In the genomic region with DNA sequence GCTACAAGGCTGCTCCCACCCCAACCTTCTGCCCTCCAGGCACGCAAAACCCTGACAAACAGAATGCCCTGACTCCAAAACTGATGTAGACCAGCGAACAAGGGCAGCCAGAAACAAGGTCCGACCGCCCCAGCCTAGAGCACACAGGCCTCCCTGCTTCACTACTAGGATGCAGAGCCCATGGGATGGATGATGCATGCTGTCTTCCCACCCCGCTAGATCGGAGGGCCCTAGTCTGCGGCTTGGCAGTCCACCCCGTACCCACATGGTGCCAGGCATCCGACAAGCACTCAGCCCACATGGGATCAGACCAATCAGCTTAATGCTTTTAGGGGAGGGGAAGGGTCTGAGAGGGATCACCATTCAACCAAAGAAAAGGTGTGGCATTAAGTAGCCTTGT, we compare ENCODE assay signal across 8 cellular contexts. TPM values are rescaled to one million over a fixed set of nuclear protein-coding genes. Genes with fewer than 3 reads are reported as not detected.
DNase-seq lines count a peak whose midpoint lies in the region; ATAC-seq, FAIRE-seq and TF ChIP-seq lines count a peak whose summit lies in the region.

No MANE protein-coding gene starts in this region.

- peaks cover 0 to 61% (median 52%) of the 10 kb centered on the region in 4 donors for H3K4me1 ChIP-seq in sigmoid colon

- no peaks in the 10 kb centered on the region for H3K36me3 Mint-ChIP-seq in T-helper 17 cell (ENCODE audit: low read depth)

- no peaks in the 10 kb centered on the region for H3K36me3 ChIP-seq in sigmoid colon

- H3K27ac Mint-ChIP-seq in T-helper 17 cell, result peak overlapping the region; percentile 63

- peak overlapping the region; percentile 80 to 91 (median 86) for H3K27ac ChIP-seq in sigmoid colon

- no peak for TF ChIP-seq EP300 in sigmoid colon (IDR thresholded peaks at IDR 0.05)

- TF ChIP-seq CTCF in fibroblast of mammary gland (conservative IDR thresholded peaks at IDR 0.05; ENCODE audit: control insufficient read depth, insufficient read depth, low read depth, low read length) (no peak), sigmoid colon (IDR thresholded peaks at IDR 0.05) (no peak)

- no peaks in the 10 kb centered on the region for H3K27me3 Mint-ChIP-seq in T-helper 17 cell

- TF ChIP-seq POLR2A in GM12892 (IDR thresholded peaks at IDR 0.05; ENCODE audit: low read depth, low read length) (no peak), sigmoid colon (IDR thresholded peaks at IDR 0.05) (no peak)

- no peak for ATAC-seq in T-helper 17 cell
- ATAC-seq in GM18520 (IDR thresholded peaks at IDR 0.05; ENCODE audit: unreplicated experiment), result no peak

- H3K4me3 ChIP-seq in fibroblast of mammary gland (ENCODE audit: control insufficient read depth, low read depth, low read length) (peak overlapping the region; percentile 78), sigmoid colon (peak overlapping the region in 3 of 4 donors; percentile 68 to 86 (median 81))

- intact Hi-C loops in sigmoid colon (cut with DNase I), result loop anchor here (2.0 to 5.0 kb wide), 2 partner anchors 71 to 134 kb away; a partner anchor contains a TSS

- peak; percentile 67 for FAIRE-seq in GM12892 (lab: Jason Lieb, UNC)

- DNase-seq in GM12892 (ENCODE audit: insufficient read length), result no peak
- DNase-seq in T-helper 17 cell, result no peak
- peak; percentile 51 for DNase-seq in fibroblast of mammary gland (ENCODE audit: low read depth)
- no peak for DNase-seq in sigmoid colon
- DNase-seq in NCI-H345 (lab: John Stamatoyannopoulos, UW), result no peak
- no peak for DNase-seq in DMS 273 (lab: John Stamatoyannopoulos, UW; ENCODE audit: unreplicated experiment)
- DNase-seq in NOMO-1 treated with DMSO at 0.1 percent for 48 hours (lab: John Stamatoyannopoulos, UW; ENCODE audit: unreplicated experiment), result no peak

- 86 to 88% methylated on average over 9 of the region's 9 CpGs for WGBS in sigmoid colon, 2 donors

- H3K4me3 Mint-ChIP-seq in T-helper 17 cell, result peak overlapping the region; percentile 87

- no peaks in the 10 kb centered on the region for H3K9me3 ChIP-seq in T-helper 17 cell (ENCODE audit: control insufficient read depth, low read length, poor library complexity, severe bottlenecking)
- H3K9me3 ChIP-seq in sigmoid colon, result no peaks in the 10 kb centered on the region

- H3K27me3 ChIP-seq in sigmoid colon, result no peaks in the 10 kb centered on the region

- H3K4me1 Mint-ChIP-seq in T-helper 17 cell, result peaks cover 33% of the 10 kb centered on the region

RNA-seq across cellular contexts. Expression of a gene that starts 30.6 kb away (rescaled TPM):
- polyA plus RNA-seq in GM12892 (2012; ENCODE audit: missing spikeins), result 30.4 TPM
- total RNA-seq in T-helper 17 cell (10 to 100 TPM; 37.6 to 38.3 TPM), sigmoid colon (10 to 100 TPM; 17.3 to 40.3 (median 26.6) TPM)
- 10 to 100 TPM; 10.8 to 29.3 (median 11.6) TPM for polyA plus RNA-seq in sigmoid colon
